16 cellular contexts compared by ENCODE assay signal in the genomic region with DNA sequence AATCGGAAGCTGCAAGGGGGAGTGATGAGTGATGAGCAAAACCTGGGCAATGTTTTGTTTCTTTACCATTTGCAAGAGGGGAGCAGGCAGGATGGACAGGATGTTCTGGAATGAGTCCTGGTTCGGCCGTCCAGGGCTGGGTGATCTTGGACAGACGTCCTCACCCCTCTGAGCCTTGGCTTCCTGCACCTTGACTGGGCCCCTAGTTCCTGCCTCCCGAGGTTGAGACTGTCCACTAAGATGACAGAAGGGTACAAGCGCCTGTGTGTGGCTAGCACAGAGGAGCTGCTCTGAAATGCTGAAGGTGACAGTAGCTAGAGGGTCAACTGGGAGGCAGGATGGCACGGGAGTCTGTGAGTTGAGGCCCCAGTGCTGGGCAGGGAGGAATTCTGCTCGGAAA.
DNase-seq lines count a peak whose midpoint lies in the region; FAIRE-seq and TF ChIP-seq lines count a peak whose summit lies in the region.
"Had no signal": no experiment of that assay in that cellular context is flagged by ENCODE, and none has a peak within 500 bp of the region (broad histone marks: within the 10 kb centered on the region; RNA-seq: fewer than 3 reads in every experiment).

No MANE protein-coding gene starts in this region.

- H3K27me3 ChIP-seq in BLaER1 treated with 17β-estradiol and CSF1 and Interleukin-3, amounts not matched to agents 10 nM and 100 nM: no peaks in the 10 kb centered on the region
- H3K27me3 ChIP-seq in H1 (replicated peaks in 1 of 4; ENCODE audit: control insufficient read depth in 3 of 4, extremely low read depth in 1 of 4, insufficient read depth in 3 of 4, low read length in 3 of 4): peaks cover 0 to 2% (median 0%) of the 10 kb centered on the region in 4 experiments; a peak in 2 of 7 replicates

- H3K4me3 ChIP-seq in BLaER1 treated with 17β-estradiol and CSF1 and Interleukin-3, amounts not matched to agents 10 nM and 100 nM: no peak overlapping the region
- no peak overlapping the region for H3K4me3 ChIP-seq in H1 (ENCODE audit: extremely low read depth in 1 of 4, insufficient read depth in 2 of 4, low read depth in 3 of 4, low read length in 4 of 4)
- H3K4me3 ChIP-seq: HAP-1 had no signal

- no peak overlapping the region for H3K18ac ChIP-seq in H1 (ENCODE audit: extremely low read depth, low read length)

- no peaks in the 10 kb centered on the region for H3K36me3 Mint-ChIP-seq in neural crest cell (ENCODE audit: low read depth)
- H3K36me3 Mint-ChIP-seq in activated CD4-positive, alpha-beta T cell treated with anti-CD3 and anti-CD28 coated beads, Interleukin-2, amount 10 ng/mL, durations not matched to agents 7 days and 5 days (ENCODE audit: low read depth): no peaks in the 10 kb centered on the region

- H3K4ac ChIP-seq in H1 (replicated peaks; ENCODE audit: insufficient read length, low read depth, low read length): no peak overlapping the region

- H4K8ac ChIP-seq in H1 (ENCODE audit: extremely low read depth, insufficient read depth, low read length): no peak overlapping the region

- H3K36me3 ChIP-seq in BLaER1 treated with 17β-estradiol and CSF1 and Interleukin-3, amounts not matched to agents 10 nM and 100 nM: no peaks in the 10 kb centered on the region
- H3K36me3 ChIP-seq in H1 (ENCODE audit: control insufficient read depth in 2 of 4, insufficient read depth in 4 of 4, low read length in 3 of 4): no peaks in the 10 kb centered on the region
- H3K36me3 ChIP-seq: HAP-1 had no signal

- POLR2A ChIA-PET in H1 (lab: Charles Lee; ENCODE audit: partially characterized antibody): interaction anchor here (1.0 to 1.4 kb wide), 2 partner anchors 33 to 34 kb away, joined by 3 to 4 read pairs; no protein-coding TSS in a partner anchor
- POLR2A ChIA-PET in activated CD4-positive, alpha-beta T cell treated with anti-CD3 and anti-CD28 coated beads, Interleukin-2, amount 10 ng/mL, durations not matched to agents 7 days and 5 days (lab: Charles Lee): no interaction called here

- no peak overlapping the region for H2BK20ac ChIP-seq in H1 (ENCODE audit: low read length)

- no peak overlapping the region for H3K56ac ChIP-seq in H1 (replicated peaks; ENCODE audit: insufficient read length, low read depth, low read length)

- no peaks in the 10 kb centered on the region for H4K20me1 ChIP-seq in BLaER1 treated with 17β-estradiol and CSF1 and Interleukin-3, amounts not matched to agents 10 nM and 100 nM
- no peaks in the 10 kb centered on the region for H4K20me1 ChIP-seq in H1 (replicated peaks in 1 of 2; ENCODE audit: control insufficient read depth in 1 of 2, insufficient read depth in 2 of 2, low read length in 2 of 2)

- H2AFZ ChIP-seq in H1 (ENCODE audit: low read length): no peak overlapping the region

- no peak overlapping the region for H2BK120ac ChIP-seq in H1 (replicated peaks; ENCODE audit: low read depth, low read length)

- H3K79me1 ChIP-seq in H1 (ENCODE audit: low read depth, low read length): no peaks in the 10 kb centered on the region

- H3K14ac ChIP-seq in H1 (ENCODE audit: insufficient read length): no peak overlapping the region

- peaks cover 12 to 29% (median 21%) of the 10 kb centered on the region in 11 experiments for H3K9me3 ChIP-seq in BLaER1 treated with 17β-estradiol and CSF1 and Interleukin-3, amounts not matched to agents 10 nM and 100 nM (replicated peaks in 1 of 11)
- H3K9me3 ChIP-seq in H1 (ENCODE audit: insufficient read depth in 2 of 2, low read depth in 1 of 2, low read length in 1 of 2): no peaks in the 10 kb centered on the region
- H3K9me3 ChIP-seq: Caco-2, HAP-1 had no signal

- TF ChIP-seq POLR2A in H1 (IDR thresholded peaks at IDR 0.05; ENCODE audit: control extremely low read depth in 1 of 2, low read depth in 2 of 2, low read length in 2 of 2): no peak

- no peaks in the 10 kb centered on the region for H3K23me2 ChIP-seq in H1 (ENCODE audit: low read depth, low read length)

- no peak overlapping the region for H2BK15ac ChIP-seq in H1 (ENCODE audit: low read length)

- no peak for TF ChIP-seq RAD21 in H1 (IDR thresholded peaks at IDR 0.05 in 1 of 2, conservative IDR thresholded peaks at IDR 0.05 in 1 of 2; ENCODE audit: low read depth in 2 of 2, low read length in 2 of 2)

- no peak for TF ChIP-seq EP300 in H1 (IDR thresholded peaks at IDR 0.05; ENCODE audit: borderline replicate concordance in 1 of 2, low read depth in 2 of 2, low read length in 2 of 2)

- H3K4me2 ChIP-seq in BLaER1 treated with 17β-estradiol and CSF1 and Interleukin-3, amounts not matched to agents 10 nM and 100 nM: peak overlapping the region in 6 of 11 experiments; percentile 20 to 64 (median 48); a peak in 12 of 22 replicates
- H3K4me2 ChIP-seq in H1 (ENCODE audit: insufficient read depth in 1 of 2, low read depth in 2 of 2, low read length in 2 of 2): no peak overlapping the region

- no peak overlapping the region for H3K27ac ChIP-seq in BLaER1 treated with 17β-estradiol and CSF1 and Interleukin-3, amounts not matched to agents 10 nM and 100 nM
- H3K27ac ChIP-seq in H1 (ENCODE audit: low read depth, low read length): no peak overlapping the region
- H3K27ac ChIP-seq: C4-2B had no signal

- FAIRE-seq in H1 (lab: Jason Lieb, UNC): no peak
- FAIRE-seq in urothelium cell line (lab: Jason Lieb, UNC): peak; percentile 87
- FAIRE-seq: D721Med, G401.6, GM12892, GM18507 had no signal

- H3K27ac Mint-ChIP-seq in neural crest cell (ENCODE audit: unreplicated experiment): no peak overlapping the region
- H3K27ac Mint-ChIP-seq in activated CD4-positive, alpha-beta T cell treated with anti-CD3 and anti-CD28 coated beads, Interleukin-2, amount 10 ng/mL, durations not matched to agents 7 days and 5 days: no peak overlapping the region
- H3K27ac Mint-ChIP-seq: B cell; CD4-positive, alpha-beta T cell had no signal

- H2BK5ac ChIP-seq in H1 (ENCODE audit: low read depth, low read length): no peak overlapping the region

- CTCF ChIA-PET in H1 (lab: Charles Lee; ENCODE audit: partially characterized antibody): interaction anchor here (0.6 to 1.4 kb wide), 5 partner anchors 22 to 1096 kb away, joined by 3 to 4 read pairs (median 3); no protein-coding TSS in a partner anchor
- CTCF ChIA-PET in activated CD4-positive, alpha-beta T cell treated with anti-CD3 and anti-CD28 coated beads, Interleukin-2, amount 10 ng/mL, durations not matched to agents 7 days and 5 days (lab: Charles Lee): interaction anchor here (0.6 kb wide), 1 partner anchor 146 kb away, joined by 3 read pairs; no protein-coding TSS in a partner anchor

- DNase-seq in H1 (ENCODE audit: low read depth in 1 of 2, low spot score in 2 of 2) (no peak), neural crest cell (ENCODE audit: low read depth, low spot score) (no peak), urothelium cell line (ENCODE audit: low spot score) (no peak), mesenteric fat pad (ENCODE audit: low spot score) (no peak), NK-92 (lab: John Stamatoyannopoulos, UW; ENCODE audit: unreplicated experiment) (no peak)
- DNase-seq in activated CD4-positive, alpha-beta T cell treated with anti-CD3 and anti-CD28 coated beads, Interleukin-2, amount 10 ng/mL, durations not matched to agents 7 days and 5 days: no peak
- DNase-seq: Caco-2; CD4-positive, alpha-beta T cell had no signal

- H3K9me3 Mint-ChIP-seq in neural crest cell: no peaks in the 10 kb centered on the region
- peaks cover 13% of the 10 kb centered on the region for H3K9me3 Mint-ChIP-seq in activated CD4-positive, alpha-beta T cell treated with anti-CD3 and anti-CD28 coated beads, Interleukin-2, amount 10 ng/mL, durations not matched to agents 7 days and 5 days

- no peak overlapping the region for H3K9ac ChIP-seq in BLaER1 treated with 17β-estradiol and CSF1 and Interleukin-3, amounts not matched to agents 10 nM and 100 nM
- H3K9ac ChIP-seq in H1 (replicated peaks in 1 of 4; ENCODE audit: extremely low read depth in 1 of 4, low read depth in 3 of 4, low read length in 3 of 4): no peak overlapping the region

- no peak overlapping the region for H4K5ac ChIP-seq in H1 (ENCODE audit: insufficient read length, low read depth, low read length)

- H3K23ac ChIP-seq in H1 (ENCODE audit: insufficient read length): no peak overlapping the region

- TF ChIP-seq CTCF in H1 (IDR thresholded peaks at IDR 0.05; ENCODE audit: control extremely low read depth in 1 of 3, insufficient read depth in 1 of 3, low read depth in 1 of 3, low read length in 3 of 3) (no peak), neural crest cell (conservative IDR thresholded peaks at IDR 0.05) (no peak)

- H4K91ac ChIP-seq in H1 (replicated peaks; ENCODE audit: insufficient read length, low read length): peak overlapping the region; percentile 4

- H3K4me3 Mint-ChIP-seq in neural crest cell: peak overlapping the region; percentile 16
- no peak overlapping the region for H3K4me3 Mint-ChIP-seq in activated CD4-positive, alpha-beta T cell treated with anti-CD3 and anti-CD28 coated beads, Interleukin-2, amount 10 ng/mL, durations not matched to agents 7 days and 5 days
- H3K4me3 Mint-ChIP-seq: B cell; CD4-positive, alpha-beta T cell had no signal

- peaks cover 10% of the 10 kb centered on the region for H3K27me3 Mint-ChIP-seq in neural crest cell (ENCODE audit: low read depth)
- H3K27me3 Mint-ChIP-seq in activated CD4-positive, alpha-beta T cell treated with anti-CD3 and anti-CD28 coated beads, Interleukin-2, amount 10 ng/mL, durations not matched to agents 7 days and 5 days: no peaks in the 10 kb centered on the region
- H3K27me3 Mint-ChIP-seq: B cell; CD4-positive, alpha-beta T cell had no signal

- H3K79me2 ChIP-seq in H1 (ENCODE audit: control insufficient read depth in 1 of 2, insufficient read depth in 2 of 2, low read length in 2 of 2): no peaks in the 10 kb centered on the region

- H2AK5ac ChIP-seq in H1 (ENCODE audit: low read depth, low read length): no peak overlapping the region

- 84% methylated on average over 8 of the region's 8 CpGs; no CpG with 5 or more reads in 1 of the 2 experiments for WGBS in H1 (ENCODE audit: extremely low coverage in 1 of 2, insufficient coverage in 1 of 2, insufficient read length in 1 of 2, insufficient replicate concordance in 2 of 2, low coverage in 1 of 2, low lambda C conversion rate in 2 of 2, missing lambda C conversion rate in 1 of 2), 2 experiments

- H2BK12ac ChIP-seq in H1 (ENCODE audit: low read depth, low read length): no peak overlapping the region; the same call in 1 of the 2 replicates

- H3K4me1 Mint-ChIP-seq in neural crest cell: peaks cover 41% of the 10 kb centered on the region
- H3K4me1 Mint-ChIP-seq in activated CD4-positive, alpha-beta T cell treated with anti-CD3 and anti-CD28 coated beads, Interleukin-2, amount 10 ng/mL, durations not matched to agents 7 days and 5 days: peaks cover 3% of the 10 kb centered on the region
- H3K4me1 Mint-ChIP-seq: B cell had no signal

- peaks cover 0 to 31% (median 19%) of the 10 kb centered on the region in 10 experiments; a peak in 14 of 20 replicates for H3K4me1 ChIP-seq in BLaER1 treated with 17β-estradiol and CSF1 and Interleukin-3, amounts not matched to agents 10 nM and 100 nM
- H3K4me1 ChIP-seq in H1 (replicated peaks in 1 of 4; ENCODE audit: control insufficient read depth in 3 of 4, insufficient read depth in 4 of 4, low read length in 3 of 4): peaks cover under 1 to 7% (median 3%) of the 10 kb centered on the region in 4 experiments; a peak in 5 of 7 replicates
- H3K4me1 ChIP-seq: Caco-2, HAP-1 had no signal

TF ChIP-seq in H1, 55 proteins besides CTCF, POLR2A, EP300 and RAD21 (continues in another document):
- TF ChIP-seq FOSL1 (IDR thresholded peaks at IDR 0.05; ENCODE audit: insufficient read depth, low read depth, low read length): no peak

Comparison
In these comparisons a context has a peak if more than half of its experiments do, and no peak if none do; other contexts are left out.
1. H3K4me2 ChIP-seq: peak in BLaER1 treated with 17β-estradiol and CSF1 and Interleukin-3, amounts not matched to agents 10 nM and 100 nM (6 of 11); none in H1 (0 of 2).